20 cellular contexts compared by ENCODE assay signal in genomic region chr7:376306-376969, GRCh38.
A peak's percentile ranks its signal among the peaks of the same experiment; 100 is the strongest.
DNase-seq lines count a peak whose midpoint lies in the region; ATAC-seq, FAIRE-seq and TF ChIP-seq lines count a peak whose summit lies in the region.
"Had no signal": no experiment of that assay in that cellular context is flagged by ENCODE, and none has a peak within 500 bp of the region (broad histone marks: within the 10 kb centered on the region; RNA-seq: fewer than 3 reads in every experiment).

No MANE protein-coding gene starts in this region.

- H3K36me3 ChIP-seq in SK-N-SH (replicated peaks in 1 of 2; ENCODE audit: control insufficient read depth in 1 of 2, insufficient read depth in 2 of 2, low read length in 1 of 2) (no peaks in the 10 kb centered on the region), keratinocyte (ENCODE audit: control insufficient read depth in 2 of 2, extremely low read depth in 1 of 2, insufficient read depth in 2 of 2, low read length in 2 of 2) (no peaks in the 10 kb centered on the region)
- H3K36me3 ChIP-seq: thoracic aorta had no signal

- H3K9me1 ChIP-seq in keratinocyte (ENCODE audit: control insufficient read depth, extremely low read depth, insufficient read depth, low read length), result no peaks in the 10 kb centered on the region

- TF ChIP-seq EP300 in SK-N-SH (IDR thresholded peaks at IDR 0.05; ENCODE audit: borderline replicate concordance in 1 of 2, low read depth in 1 of 2, low read length in 1 of 2), result no peak

- H3K27me3 Mint-ChIP-seq in activated B cell treated with CpG ODN at 0.5 μM for 24 hours, result peaks cover 2% of the 10 kb centered on the region
- H3K27me3 Mint-ChIP-seq: activated CD4-positive, alpha-beta T cell treated with anti-CD3 and anti-CD28 coated beads, Interleukin-2, amount 10 ng/mL, durations not matched to agents 7 days and 5 days had no signal

- H3K4me2 ChIP-seq in SK-N-SH (no peak overlapping the region), keratinocyte (ENCODE audit: control insufficient read depth, extremely low read depth, insufficient read depth, low read depth, low read length) (peak overlapping the region; percentile 54)

- TF ChIP-seq CTCF in SK-N-SH (IDR thresholded peaks at IDR 0.05), result no peak
- no peak for TF ChIP-seq CTCF in activated B cell treated with CpG ODN at 0.5 μM for 24 hours (IDR thresholded peaks at IDR 0.05)
- TF ChIP-seq CTCF in keratinocyte (optimal IDR thresholded peaks at IDR 0.05 in 1 of 3, IDR thresholded peaks at IDR 0.05 in 1 of 3, conservative IDR thresholded peaks at IDR 0.05 in 1 of 3; ENCODE audit: extremely low read depth in 1 of 3, insufficient read depth in 2 of 3, low read length in 3 of 3), result no peak

- no peak for TF ChIP-seq POLR2A in GM12891 (IDR thresholded peaks at IDR 0.05; ENCODE audit: low read depth, low read length)

- H3K27ac ChIP-seq in SK-N-SH (ENCODE audit: low read depth in 2 of 2, low read length in 1 of 2), result no peak overlapping the region
- H3K27ac ChIP-seq in keratinocyte (ENCODE audit: control insufficient read depth, insufficient read depth, low read length), result no peak overlapping the region
- H3K27ac ChIP-seq: thoracic aorta had no signal

- no peak for TF ChIP-seq RAD21 in SK-N-SH (IDR thresholded peaks at IDR 0.05; ENCODE audit: low read length)

- H2AFZ ChIP-seq in SK-N-SH (ENCODE audit: low read depth), result no peak overlapping the region
- H2AFZ ChIP-seq in keratinocyte (ENCODE audit: control insufficient read depth, low read length), result peak overlapping the region; percentile 71

- no peaks in the 10 kb centered on the region for H3K27me3 ChIP-seq in SK-N-SH (ENCODE audit: insufficient read depth)
- no peaks in the 10 kb centered on the region for H3K27me3 ChIP-seq in keratinocyte (ENCODE audit: control insufficient read depth, extremely low read depth, insufficient read depth, low read length)

- CTCF ChIA-PET in SK-N-SH (lab: Yijun Ruan, JAX), result no interaction called here
- CTCF ChIA-PET in activated B cell treated with CpG ODN at 0.5 μM for 24 hours (lab: Charles Lee), result no interaction called here

- H3K36me3 Mint-ChIP-seq in activated B cell treated with CpG ODN at 0.5 μM for 24 hours (ENCODE audit: low read depth), result no peaks in the 10 kb centered on the region
- H3K36me3 Mint-ChIP-seq: CD4-positive, CD25-positive, alpha-beta regulatory T cell had no signal

- WGBS in SK-N-SH (ENCODE audit: low lambda C conversion rate), result 68% methylated on average over 18 of the region's 36 CpGs

- H3K9me3 ChIP-seq in SK-N-SH (no peaks in the 10 kb centered on the region), keratinocyte (ENCODE audit: control insufficient read depth, low read depth, low read length) (no peaks in the 10 kb centered on the region)
- H3K9me3 ChIP-seq: thoracic aorta had no signal

- H4K20me1 ChIP-seq in SK-N-SH (ENCODE audit: insufficient read depth) (no peaks in the 10 kb centered on the region), keratinocyte (ENCODE audit: control insufficient read depth, extremely low read depth, insufficient read depth, low read length) (no peaks in the 10 kb centered on the region)

- H3K79me2 ChIP-seq in SK-N-SH (ENCODE audit: insufficient read depth), result no peaks in the 10 kb centered on the region
- no peaks in the 10 kb centered on the region for H3K79me2 ChIP-seq in keratinocyte (ENCODE audit: control insufficient read depth, insufficient read depth, low read length)

- dilution Hi-C loops in keratinocyte (cut with MboI; ENCODE audit: extremely low pct_ligation_motif_present, low sequenced_read_pairs), result no loop called here

- H3K9me3 Mint-ChIP-seq in activated B cell treated with CpG ODN at 0.5 μM for 24 hours, result no peaks in the 10 kb centered on the region
- H3K9me3 Mint-ChIP-seq: activated CD4-positive, alpha-beta T cell treated with anti-CD3 and anti-CD28 coated beads, Interleukin-2, amount 10 ng/mL, durations not matched to agents 7 days and 5 days; CD4-positive, CD25-positive, alpha-beta regulatory T cell had no signal

- no peak overlapping the region for H3K4me3 ChIP-seq in SK-N-SH (ENCODE audit: low read depth in 2 of 2, low read length in 1 of 2)
- no peak overlapping the region for H3K4me3 ChIP-seq in keratinocyte (ENCODE audit: control insufficient read depth in 2 of 3, extremely low read depth in 1 of 3, insufficient read depth in 2 of 3, low read depth in 1 of 3, low read length in 3 of 3)
- H3K4me3 ChIP-seq: thoracic aorta had no signal

- POLR2A ChIA-PET in SK-N-SH (lab: Yijun Ruan, JAX) (no interaction called here), activated B cell treated with CpG ODN at 0.5 μM for 24 hours (lab: Charles Lee) (no interaction called here)

- FAIRE-seq in keratinocyte (lab: Jason Lieb, UNC) (no peak), GM12891 (lab: Jason Lieb, UNC) (no peak)

- intact Hi-C loops in activated B cell treated with CpG ODN at 0.5 μM for 24 hours (cut with micrococcal nuclease) (loop anchor here (10.0 kb wide), 1 partner anchor 228 kb away; no protein-coding TSS in a partner anchor), sciatic nerve (cut with DNase I) (no loop called here)

- H3K27ac Mint-ChIP-seq in activated B cell treated with CpG ODN at 0.5 μM for 24 hours, result no peak overlapping the region
- H3K27ac Mint-ChIP-seq: activated CD4-positive, alpha-beta T cell treated with anti-CD3 and anti-CD28 coated beads, Interleukin-2, amount 10 ng/mL, durations not matched to agents 7 days and 5 days; CD4-positive, CD25-positive, alpha-beta regulatory T cell had no signal

- H3K4me1 Mint-ChIP-seq in activated B cell treated with CpG ODN at 0.5 μM for 24 hours, result peaks cover 23% of the 10 kb centered on the region

- H3K9ac ChIP-seq in SK-N-SH, result no peak overlapping the region
- H3K9ac ChIP-seq in keratinocyte (ENCODE audit: control insufficient read depth, extremely low read depth, insufficient read depth, low read length), result peak overlapping the region; percentile 22

- DNase-seq in SK-N-SH (peak; percentile 38), activated B cell treated with CpG ODN at 0.5 μM for 24 hours (peak; percentile 14), keratinocyte (ENCODE audit: low read depth, low spot score) (peak; percentile 40), sciatic nerve (ENCODE audit: low spot score) (peak; percentile 46), HK-2 (ENCODE audit: unreplicated experiment) (no peak), NCI-H526 treated with DMSO at 0.1 percent for 48 hours (lab: John Stamatoyannopoulos, UW) (no peak), GM12891 (ENCODE audit: insufficient read length, low spot score) (no peak)
- DNase-seq: 8988T; activated CD4-positive, alpha-beta T cell treated with anti-CD3 and anti-CD28 coated beads, Interleukin-2, amount 10 ng/mL, durations not matched to agents 7 days and 5 days; activated gamma-delta T cell treated with Interleukin-2 at 50 U/mL for 16 hours; CD4-positive, CD25-positive, alpha-beta regulatory T cell; DND-41; effector memory CD4-positive, alpha-beta T cell; foreskin melanocyte; HCEC 1CT; KG1; NCI-H146; NCI-H510A treated with DMSO at 0.1 percent for 48 hours had no signal

- no peaks in the 10 kb centered on the region for H3F3A ChIP-seq in SK-N-SH (replicated peaks; ENCODE audit: insufficient read depth)

- no peaks in the 10 kb centered on the region for H3K9me2 ChIP-seq in SK-N-SH

- H3K4me1 ChIP-seq in SK-N-SH (ENCODE audit: control insufficient read depth in 1 of 2, insufficient read depth in 2 of 2, low read depth in 1 of 2, low read length in 1 of 2), result no peaks in the 10 kb centered on the region
- H3K4me1 ChIP-seq in keratinocyte (ENCODE audit: control insufficient read depth, extremely low read depth, insufficient read depth, low read length), result peaks cover 14% of the 10 kb centered on the region

- ATAC-seq in SK-N-SH treated with all-trans-retinoic acid at 6 μM for 48 hours (no peak), activated B cell treated with CpG ODN at 0.5 μM for 24 hours (ENCODE audit: low read depth) (no peak), sciatic nerve (no peak)

- H3K4me3 Mint-ChIP-seq in activated B cell treated with CpG ODN at 0.5 μM for 24 hours, result no peak overlapping the region
- H3K4me3 Mint-ChIP-seq: activated CD4-positive, alpha-beta T cell treated with anti-CD3 and anti-CD28 coated beads, Interleukin-2, amount 10 ng/mL, durations not matched to agents 7 days and 5 days; CD4-positive, CD25-positive, alpha-beta regulatory T cell had no signal

TF ChIP-seq in SK-N-SH, 30 proteins besides CTCF, POLR2A, EP300 and RAD21 (continues in another document):
- no peak for TF ChIP-seq NFIC (IDR thresholded peaks at IDR 0.05; ENCODE audit: borderline replicate concordance)
- TF ChIP-seq SMC3 (IDR thresholded peaks at IDR 0.05; ENCODE audit: low read depth, low read length), result no peak
- TF ChIP-seq TCF12 (IDR thresholded peaks at IDR 0.05), result no peak
- TF ChIP-seq GATA2 (CRISPR knock-in tag; IDR thresholded peaks at IDR 0.05), result no peak
- TF ChIP-seq FOSL2 (IDR thresholded peaks at IDR 0.05; ENCODE audit: borderline replicate concordance, low read depth), result no peak

TF ChIP-seq in SK-N-SH treated with all-trans-retinoic acid at 6 μM for 48 hours, 23 proteins besides CTCF, POLR2A, EP300 and RAD21 (continues in another document):
- no peak for TF ChIP-seq SNAI2 (CRISPR knock-in tag; IDR thresholded peaks at IDR 0.05)

TF ChIP-seq in GM12891, 5 proteins besides CTCF, POLR2A, EP300 and RAD21:
- TF ChIP-seq PAX5 (IDR thresholded peaks at IDR 0.05; ENCODE audit: insufficient read depth, low read length, severe bottlenecking) (no peak), POLR2AphosphoS5 (IDR thresholded peaks at IDR 0.05; ENCODE audit: low read depth, low read length) (no peak), POU2F2 (IDR thresholded peaks at IDR 0.05; ENCODE audit: low read depth, low read length) (no peak), TAF1 (IDR thresholded peaks at IDR 0.05; ENCODE audit: low read depth, low read length) (no peak), SPI1 (IDR thresholded peaks at IDR 0.05; ENCODE audit: low read depth, low read length) (no peak)

Comparison
In these comparisons a context has a peak if more than half of its experiments do, and no peak if none do; other contexts are left out.
1. DNase-seq: peak in SK-N-SH (single experiment), activated B cell treated with CpG ODN at 0.5 μM for 24 hours (single experiment), keratinocyte (single experiment) and sciatic nerve (single experiment); none in HK-2 (single experiment), NCI-H526 treated with DMSO at 0.1 percent for 48 hours (single experiment) and GM12891 (single experiment).